In the genomic region with DNA sequence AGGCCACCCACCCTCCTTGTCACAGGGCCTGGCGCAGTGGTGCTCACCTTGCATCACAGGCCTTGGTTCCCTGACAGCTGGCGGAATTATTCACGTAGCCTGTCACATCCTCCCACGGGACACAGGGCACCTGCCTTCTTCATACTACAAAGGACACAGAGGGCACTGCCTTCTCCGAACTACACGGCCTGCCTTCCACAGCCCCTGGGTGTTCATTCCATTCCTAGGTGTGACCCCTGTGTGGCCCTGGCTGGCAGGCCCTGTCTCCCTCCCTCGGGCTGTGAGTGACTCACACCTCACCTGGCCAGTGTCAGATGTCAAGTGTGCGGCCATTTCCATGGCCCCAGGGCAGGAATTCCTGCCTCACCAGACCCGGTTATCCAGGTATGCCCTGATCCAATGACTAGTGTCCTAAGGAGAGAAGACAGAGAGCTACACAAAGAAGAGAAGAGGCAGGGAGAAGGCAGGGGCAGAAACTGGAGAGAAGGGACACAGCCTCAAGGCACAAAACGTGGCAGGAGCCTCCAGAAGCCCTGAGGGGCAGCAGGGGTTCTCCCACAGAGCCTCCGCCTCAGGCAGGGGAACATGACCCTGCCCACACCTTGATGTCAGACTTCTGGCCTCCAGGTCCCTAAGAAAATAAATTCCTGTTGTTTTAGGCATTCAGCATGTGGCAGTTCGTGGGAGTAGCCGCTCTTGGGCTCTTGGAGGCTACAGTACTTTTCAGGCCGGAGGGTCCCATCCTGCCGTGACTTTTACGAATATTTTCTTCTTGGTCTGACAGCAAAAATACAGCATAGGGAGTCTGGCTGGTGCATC, we compare ENCODE assay signal across 9 cellular contexts. TPM values are rescaled to one million over a fixed set of nuclear protein-coding genes. Genes with fewer than 3 reads are reported as not detected.
A peak's percentile ranks its signal among the peaks of the same experiment; 100 is the strongest.
DNase-seq lines count a peak whose midpoint lies in the region; ATAC-seq and TF ChIP-seq lines count a peak whose summit lies in the region.
"Had no signal": no experiment of that assay in that cellular context is flagged by ENCODE, and none has a peak within 500 bp of the region (broad histone marks: within the 10 kb centered on the region; RNA-seq: fewer than 3 reads in every experiment).

No MANE protein-coding gene starts in this region.

- peak overlapping the region; percentile 56 for H3K27ac Mint-ChIP-seq in CD4-positive, alpha-beta T cell
- H3K27ac Mint-ChIP-seq in chondrocyte (ENCODE audit: unreplicated experiment) = peak overlapping the region; percentile 20
- peak overlapping the region; percentile 54 to 95 (median 76) for H3K27ac Mint-ChIP-seq in naive thymus-derived CD8-positive, alpha-beta T cell

- H3K4me3 ChIP-seq in prostate gland = no peak overlapping the region
- H3K4me3 ChIP-seq: SK-N-MC had no signal

- POLR2A ChIA-PET in CD4-positive, alpha-beta T cell (lab: Charles Lee) = no interaction called here
- POLR2A ChIA-PET in naive thymus-derived CD8-positive, alpha-beta T cell (lab: Charles Lee) = interaction anchor here (0.6 kb wide), 1 partner anchor 9 kb away, joined by 4 read pairs; no protein-coding TSS in a partner anchor

- H3K4me1 ChIP-seq in prostate gland (replicated peaks) = no peaks in the 10 kb centered on the region

- no peaks in the 10 kb centered on the region for H3K9me3 ChIP-seq in CD4-positive, alpha-beta T cell (ENCODE audit: control insufficient read depth, low read length)
- H3K9me3 ChIP-seq in prostate gland = no peaks in the 10 kb centered on the region

- CTCF ChIA-PET in CD4-positive, alpha-beta T cell (lab: Charles Lee) = no interaction called here

- no peak for TF ChIP-seq CTCF in CD4-positive, alpha-beta T cell (IDR thresholded peaks at IDR 0.05)
- TF ChIP-seq CTCF in chondrocyte (IDR thresholded peaks at IDR 0.05) (no peak), prostate gland (IDR thresholded peaks at IDR 0.05) (no peak)

- no peaks in the 10 kb centered on the region for H3K27me3 ChIP-seq in CD4-positive, alpha-beta T cell (ENCODE audit: control insufficient read depth, insufficient read depth, low read length)
- H3K27me3 ChIP-seq in prostate gland (replicated peaks; ENCODE audit: insufficient read depth) = no peaks in the 10 kb centered on the region

- H3K27me3 Mint-ChIP-seq in CD4-positive, alpha-beta T cell = no peaks in the 10 kb centered on the region
- no peaks in the 10 kb centered on the region for H3K27me3 Mint-ChIP-seq in chondrocyte (ENCODE audit: low read depth)
- no peaks in the 10 kb centered on the region for H3K27me3 Mint-ChIP-seq in naive thymus-derived CD8-positive, alpha-beta T cell

- no peak overlapping the region for H3K4me3 Mint-ChIP-seq in CD4-positive, alpha-beta T cell
- H3K4me3 Mint-ChIP-seq in chondrocyte (ENCODE audit: unreplicated experiment) = no peak overlapping the region
- H3K4me3 Mint-ChIP-seq in naive thymus-derived CD8-positive, alpha-beta T cell = peak overlapping the region in 1 of 10 donors; percentile 14

- peaks cover 68% of the 10 kb centered on the region for H3K4me1 Mint-ChIP-seq in CD4-positive, alpha-beta T cell (ENCODE audit: low read depth)
- peaks cover 57% of the 10 kb centered on the region for H3K4me1 Mint-ChIP-seq in chondrocyte (ENCODE audit: low read depth)
- H3K4me1 Mint-ChIP-seq in naive thymus-derived CD8-positive, alpha-beta T cell = peaks cover 35 to 80% (median 72%) of the 10 kb centered on the region in 4 donors

- no peak for ATAC-seq in CD4-positive, alpha-beta T cell (ENCODE audit: poor library complexity)
- ATAC-seq in naive thymus-derived CD8-positive, alpha-beta T cell = no peak
- ATAC-seq in GM21360 (IDR thresholded peaks at IDR 0.05; ENCODE audit: unreplicated experiment) = no peak

- H3K9me3 Mint-ChIP-seq in CD4-positive, alpha-beta T cell = no peaks in the 10 kb centered on the region
- H3K9me3 Mint-ChIP-seq in chondrocyte (ENCODE audit: low read depth) = no peaks in the 10 kb centered on the region
- no peaks in the 10 kb centered on the region for H3K9me3 Mint-ChIP-seq in naive thymus-derived CD8-positive, alpha-beta T cell

- no peaks in the 10 kb centered on the region for H3K36me3 ChIP-seq in prostate gland

- no peak overlapping the region for H3K27ac ChIP-seq in CD4-positive, alpha-beta T cell (ENCODE audit: low read depth, low read length)
- no peak overlapping the region for H3K27ac ChIP-seq in prostate gland
- H3K27ac ChIP-seq: SK-N-MC had no signal

- H3K36me3 Mint-ChIP-seq in CD4-positive, alpha-beta T cell (ENCODE audit: low read depth) = peaks cover 73% of the 10 kb centered on the region
- H3K36me3 Mint-ChIP-seq in chondrocyte (ENCODE audit: low read depth) = no peaks in the 10 kb centered on the region
- H3K36me3 Mint-ChIP-seq in naive thymus-derived CD8-positive, alpha-beta T cell = peaks cover 4 to 45% (median 18%) of the 10 kb centered on the region in 3 donors

- intact Hi-C loops in CD4-positive, alpha-beta T cell (cut with DNase I, micrococcal nuclease) = no loop called here
- intact Hi-C loops in prostate gland (cut with DNase I) = no loop called here

- no peak for DNase-seq in CD4-positive, alpha-beta T cell
- DNase-seq in HuH-7.5 (ENCODE audit: low spot score) (peak; percentile 23), chondrocyte (ENCODE audit: low spot score) (no peak), prostate gland (ENCODE audit: low spot score) (no peak)
- no peak for DNase-seq in naive thymus-derived CD8-positive, alpha-beta T cell
- DNase-seq in effector CD4-positive, alpha-beta T cell = no peak
- no peak for DNase-seq in activated CD4-positive, alpha-beta T cell treated with anti-CD3 and anti-CD28 coated beads for 1 hour

- WGBS in prostate gland = 71% methylated on average over 16 of the region's 16 CpGs

- no peak for TF ChIP-seq POLR2A in prostate gland (IDR thresholded peaks at IDR 0.05)

RNA-seq across cellular contexts. Expression of a gene that starts 43.4 kb away (rescaled TPM):
- total RNA-seq in CD4-positive, alpha-beta T cell = 10 to 100 TPM; 75.4 to 79.2 TPM
- total RNA-seq in chondrocyte (8.3 to 15.9 TPM (median 14.0 TPM) in 3 replicates), prostate gland (10 to 100 TPM; 19.8 to 43.5 TPM)
- 100 to 1,000 TPM in 1 of 2 experiments, 10 to 100 TPM in 1; 99.9 to 108 TPM for total RNA-seq in naive thymus-derived CD8-positive, alpha-beta T cell
- polyA plus RNA-seq in naive thymus-derived CD8-positive, alpha-beta T cell = 100 to 1,000 TPM in 2 of 3 donors, 10 to 100 TPM in 1; 89.2 to 148 (median 105) TPM

Comparison
In these comparisons a context has a peak if more than half of its experiments do, and no peak if none do; other contexts are left out.
1. H3K27ac Mint-ChIP-seq: peak in every context shown above with its lines; median percentile 76 in naive thymus-derived CD8-positive, alpha-beta T cell; 56 in CD4-positive, alpha-beta T cell; 20 in chondrocyte.